Comparison of ENCODE assay signal across 8 cellular contexts in genomic region chr19:44954278-44954648, GRCh38. TPM values are rescaled to one million over a fixed set of nuclear protein-coding genes. Genes with fewer than 3 reads are reported as not detected.
DNase-seq lines count a peak whose midpoint lies in the region; ATAC-seq and TF ChIP-seq lines count a peak whose summit lies in the region.

No MANE protein-coding gene starts in this region.

- H3K9me2 ChIP-seq in DOHH2 (replicated peaks; ENCODE audit: control insufficient read depth, low read length) (no peaks in the 10 kb centered on the region), Loucy (replicated peaks; ENCODE audit: low read depth, low read length) (no peaks in the 10 kb centered on the region)

- H3K36me3 Mint-ChIP-seq in endodermal cell (ENCODE audit: low read depth) (peaks cover 1% of the 10 kb centered on the region), osteocyte (ENCODE audit: unreplicated experiment) (no peaks in the 10 kb centered on the region)

- WGBS in endodermal cell (ENCODE audit: insufficient coverage in 1 of 2, insufficient read length in 1 of 2), 2 experiments, result 17 to 55% methylated on average over 5 to 13 of the region's 13 CpGs

- no peak for ATAC-seq in GM18520 (IDR thresholded peaks at IDR 0.05; ENCODE audit: unreplicated experiment)

- H3K9me3 Mint-ChIP-seq in endodermal cell, result no peaks in the 10 kb centered on the region
- H3K9me3 Mint-ChIP-seq in osteocyte (ENCODE audit: unreplicated experiment), result no peaks in the 10 kb centered on the region

- H3K27ac Mint-ChIP-seq in endodermal cell (peak overlapping the region; percentile 99), osteocyte (ENCODE audit: unreplicated experiment) (peak overlapping the region; percentile 99)

- peaks cover 28% of the 10 kb centered on the region for H3K36me3 ChIP-seq in DOHH2 (ENCODE audit: control insufficient read depth, low read length)
- H3K36me3 ChIP-seq in Loucy (ENCODE audit: insufficient read depth, low read length), result no peaks in the 10 kb centered on the region
- H3K36me3 ChIP-seq in endodermal cell (ENCODE audit: control insufficient read depth, insufficient read depth, low read length), result peaks cover 6% of the 10 kb centered on the region

- H3K4me2 ChIP-seq in DOHH2 (ENCODE audit: low read length) (peak overlapping the region; percentile 88), Loucy (ENCODE audit: low read depth, low read length, poor library complexity, severe bottlenecking) (peak overlapping the region; percentile 91)

- H3K9me3 ChIP-seq in DOHH2 (ENCODE audit: control insufficient read depth, insufficient read depth, low read length) (no peaks in the 10 kb centered on the region), Loucy (ENCODE audit: insufficient read depth, low read depth, low read length) (no peaks in the 10 kb centered on the region), endodermal cell (ENCODE audit: control insufficient read depth, low read length) (no peaks in the 10 kb centered on the region)

- H3K4me3 ChIP-seq in DOHH2 (ENCODE audit: low read length), result peak overlapping the region; percentile 97
- peak overlapping the region; percentile 95 for H3K4me3 ChIP-seq in Loucy (ENCODE audit: low read length, poor library complexity, severe bottlenecking)
- peak overlapping the region; percentile 95 for H3K4me3 ChIP-seq in endodermal cell (ENCODE audit: low read length)

- peaks cover under 1% of the 10 kb centered on the region; the same call in 1 of the 2 replicates for H3F3A ChIP-seq in DOHH2 (ENCODE audit: control insufficient read depth, insufficient read depth)
- no peaks in the 10 kb centered on the region for H3F3A ChIP-seq in Loucy (ENCODE audit: low read depth)

- H2AFZ ChIP-seq in Loucy (ENCODE audit: low read length), result peak overlapping the region; percentile 97

- TF ChIP-seq CTCF in DOHH2 (IDR thresholded peaks at IDR 0.05; ENCODE audit: low read depth, low read length, poor library complexity, severe bottlenecking), result no peak
- TF ChIP-seq CTCF in Loucy (conservative IDR thresholded peaks at IDR 0.05; ENCODE audit: low read length), result no peak
- no peak for TF ChIP-seq CTCF in endodermal cell (conservative IDR thresholded peaks at IDR 0.05)
- no peak for TF ChIP-seq CTCF in osteocyte (IDR thresholded peaks at IDR 0.05)

- DNase-seq in endodermal cell, result no peak
- DNase-seq in osteocyte (ENCODE audit: extremely low spot score, unreplicated experiment), result no peak
- no peak for DNase-seq in CD1c-positive myeloid dendritic cell (ENCODE audit: extremely low spot score)
- DNase-seq in NAMALWA (ENCODE audit: low spot score), result no peak
- no peak for DNase-seq in effector CD8-positive, alpha-beta T cell (lab: John Stamatoyannopoulos, UW)

- peak overlapping the region; percentile 91 for H3K9ac ChIP-seq in Loucy (ENCODE audit: low read depth, low read length, poor library complexity, severe bottlenecking)
- H3K9ac ChIP-seq in endodermal cell (ENCODE audit: extremely low read depth, low read length, poor library complexity, severe bottlenecking), result peak overlapping the region; percentile 73

- peak overlapping the region; percentile 83 for H3K27ac ChIP-seq in DOHH2 (ENCODE audit: low read depth, low read length)
- peak overlapping the region; percentile 92 for H3K27ac ChIP-seq in endodermal cell (ENCODE audit: low read depth, low read length)

- no peaks in the 10 kb centered on the region for H3K27me3 ChIP-seq in DOHH2 (ENCODE audit: control insufficient read depth, low read length)
- H3K27me3 ChIP-seq in Loucy (ENCODE audit: insufficient read depth, low read length, poor library complexity, severe bottlenecking), result no peaks in the 10 kb centered on the region
- H3K27me3 ChIP-seq in endodermal cell (ENCODE audit: control insufficient read depth, insufficient read depth, low read length, poor library complexity, severe bottlenecking), result no peaks in the 10 kb centered on the region

- H3K4me1 ChIP-seq in DOHH2 (ENCODE audit: control insufficient read depth, low read length) (peaks cover 45% of the 10 kb centered on the region), Loucy (ENCODE audit: insufficient read depth, low read length, poor library complexity, severe bottlenecking) (peaks cover 39% of the 10 kb centered on the region), endodermal cell (ENCODE audit: control insufficient read depth, insufficient read depth, low read length) (peaks cover 7% of the 10 kb centered on the region)

- H3K79me2 ChIP-seq in DOHH2 (ENCODE audit: control insufficient read depth, low read length), result peaks cover 61% of the 10 kb centered on the region
- H3K79me2 ChIP-seq in Loucy (ENCODE audit: insufficient read depth, low read length), result peaks cover 46% of the 10 kb centered on the region

- peak overlapping the region; percentile 84 for H3K4me3 Mint-ChIP-seq in endodermal cell
- H3K4me3 Mint-ChIP-seq in osteocyte (ENCODE audit: unreplicated experiment), result peak overlapping the region; percentile 96

- H3K4me1 Mint-ChIP-seq in endodermal cell, result peaks cover 20% of the 10 kb centered on the region
- peaks cover 41% of the 10 kb centered on the region for H3K4me1 Mint-ChIP-seq in osteocyte (ENCODE audit: unreplicated experiment)

- H3K27me3 Mint-ChIP-seq in endodermal cell (ENCODE audit: insufficient read depth) (no peaks in the 10 kb centered on the region), osteocyte (ENCODE audit: unreplicated experiment) (no peaks in the 10 kb centered on the region)

- H4K20me1 ChIP-seq in DOHH2 (ENCODE audit: control insufficient read depth, insufficient read depth, low read depth, low read length) (peaks cover 14% of the 10 kb centered on the region), Loucy (ENCODE audit: insufficient read depth, low read length, poor library complexity, severe bottlenecking) (peaks cover 18% of the 10 kb centered on the region)

RNA-seq across cellular contexts. Expression of gene CLPTM1, which starts 0.9 kb away (rescaled TPM):
- 10 to 100 TPM; 82.7 to 94.4 TPM for total RNA-seq in endodermal cell
- polyA plus RNA-seq in endodermal cell (2013, experiment 1 of 2), result 78.1 TPM
- polyA plus RNA-seq in endodermal cell (2013, experiment 2 of 2), result 66.4 TPM
- 124 and 126 TPM in 2 replicates for total RNA-seq in osteocyte

RNA-seq across cellular contexts. Expression of gene APOC2, which starts 8.4 kb away (rescaled TPM):
- total RNA-seq in endodermal cell, result under 1 TPM in 1 of 2 donors, not detected in 1; 0.70 TPM
- polyA plus RNA-seq in endodermal cell (2013, experiment 1 of 2), result not detected
- polyA plus RNA-seq in endodermal cell (2013, experiment 2 of 2), result not detected
- not detected in 2 replicates for total RNA-seq in osteocyte

RNA-seq across cellular contexts. Expression of gene APOC4, which starts 12.2 kb away (rescaled TPM):
- total RNA-seq in endodermal cell (not detected), osteocyte (not detected in 2 replicates)
- polyA plus RNA-seq in endodermal cell (2013, experiment 1 of 2), result not detected
- polyA plus RNA-seq in endodermal cell (2013, experiment 2 of 2), result not detected

RNA-seq across cellular contexts. Expression of gene APOC1, which starts 39.9 kb away (rescaled TPM):
- total RNA-seq in endodermal cell (1,000 to 10,000 TPM in 1 of 2 donors, 100 to 1,000 TPM in 1; 914 to 1,040 TPM), osteocyte (3.3 TPM in 1 of 2 replicates, not detected in the other)
- 82.6 TPM for polyA plus RNA-seq in endodermal cell (2013, experiment 1 of 2)
- 102 TPM for polyA plus RNA-seq in endodermal cell (2013, experiment 2 of 2)

RNA-seq across cellular contexts. Expression of gene RELB, which starts 47.0 kb away (rescaled TPM):
- 10 to 100 TPM in 1 of 2 donors, 1 to 10 TPM in 1; 9.5 to 14.5 TPM for total RNA-seq in endodermal cell
- 4.8 TPM for polyA plus RNA-seq in endodermal cell (2013, experiment 1 of 2)
- 3.7 TPM for polyA plus RNA-seq in endodermal cell (2013, experiment 2 of 2)
- total RNA-seq in osteocyte, result 14.3 and 15.1 TPM in 2 replicates
